In genomic region chr6:16306334-16306733, GRCh38 we compare ENCODE assay signal across 1 cellular context.
TF ChIP-seq lines count a peak whose summit lies in the region.

No MANE protein-coding gene starts in this region.

TF ChIP-seq in H1, 55 proteins besides CTCF, POLR2A, EP300 and RAD21:
- TF ChIP-seq CREB1 (IDR thresholded peaks at IDR 0.05) (0 out of 2 replicates have a peak, but pooled peaks have one; percentile 11), JUND (IDR thresholded peaks at IDR 0.05; ENCODE audit: low read length) (no peak)
